Comparison of ENCODE assay signal across 8 cellular contexts in the genomic region with DNA sequence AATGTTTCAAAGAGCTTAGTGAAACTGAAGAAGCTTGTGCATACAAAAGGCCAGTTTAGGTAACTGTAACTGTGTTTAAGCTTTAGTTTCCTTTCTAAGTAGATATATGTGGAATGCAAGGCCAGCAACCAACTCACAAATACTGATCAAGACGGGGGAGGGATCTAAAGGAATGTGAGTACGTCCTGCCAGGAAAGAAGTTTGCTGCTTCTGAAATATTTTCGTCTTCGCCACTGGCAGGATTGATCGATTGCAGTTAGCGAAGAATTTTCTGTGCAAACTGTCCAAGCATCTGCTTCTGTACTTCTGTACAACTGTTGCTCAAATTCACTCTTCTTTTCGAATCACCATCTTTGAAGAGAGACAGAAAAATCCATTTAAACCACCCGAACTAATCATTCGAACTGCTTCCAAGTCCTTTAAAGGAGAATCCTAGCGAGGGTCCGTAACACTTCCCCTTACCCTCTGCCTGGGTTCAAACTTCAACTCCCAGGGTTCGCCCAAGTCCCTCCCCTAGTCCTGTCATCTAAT. TPM values are rescaled to one million over a fixed set of nuclear protein-coding genes. Genes with fewer than 3 reads are reported as not detected.
DNase-seq lines count a peak whose midpoint lies in the region; ATAC-seq and TF ChIP-seq lines count a peak whose summit lies in the region.

No MANE protein-coding gene starts in this region.

- ATAC-seq in HG03378 (IDR thresholded peaks at IDR 0.05; ENCODE audit: unreplicated experiment), result peak; percentile 5
- no peak for ATAC-seq in GM19455 (IDR thresholded peaks at IDR 0.05; ENCODE audit: unreplicated experiment)
- ATAC-seq in HG03139 (IDR thresholded peaks at IDR 0.05; ENCODE audit: unreplicated experiment), result no peak

- H3K9me3 ChIP-seq in mammary epithelial cell (replicated peaks; ENCODE audit: insufficient read depth, low read length), result no peaks in the 10 kb centered on the region

- no peak for TF ChIP-seq CTCF in mammary epithelial cell (conservative IDR thresholded peaks at IDR 0.05 in 1 of 2, IDR thresholded peaks at IDR 0.05 in 1 of 2; ENCODE audit: extremely low read depth in 1 of 2, insufficient read depth in 1 of 2, low read depth in 1 of 2, low read length in 2 of 2)

- peak overlapping the region; percentile 68 for H3K4me2 ChIP-seq in mammary epithelial cell (ENCODE audit: insufficient read depth, low read depth, low read length)

- in situ Hi-C loops in mammary epithelial cell (cut with MboI; ENCODE audit: low sequenced_read_pairs in 2 of 2), result no loop called here

- intact Hi-C loops in mammary epithelial cell (cut with micrococcal nuclease), result loop anchor here (1.0 to 5.0 kb wide), 2 partner anchors 35 to 467 kb away; partner anchors contain the start of gene SLC9A6

- H3K9ac ChIP-seq in mammary epithelial cell (ENCODE audit: insufficient read depth, low read length), result peak overlapping the region; percentile 65

- BruUV-seq in mammary epithelial cell (replicated peaks; lab: Mats Ljungman, UMichigan), result TSS peak; percentile 16

- H3K4me1 ChIP-seq in mammary epithelial cell (ENCODE audit: insufficient read depth, low read length), result no peaks in the 10 kb centered on the region

- no peaks in the 10 kb centered on the region for H3K36me3 ChIP-seq in mammary epithelial cell (ENCODE audit: insufficient read depth, low read length)

- H2AFZ ChIP-seq in mammary epithelial cell (ENCODE audit: low read depth, low read length), result peak overlapping the region; percentile 80

- H3K79me2 ChIP-seq in mammary epithelial cell (ENCODE audit: insufficient read depth, low read length), result peaks cover 12% of the 10 kb centered on the region

- no peaks in the 10 kb centered on the region for H3K27me3 ChIP-seq in mammary epithelial cell (ENCODE audit: insufficient read depth, low read length)

- peak overlapping the region; percentile 34 to 43 (median 37) for H3K4me3 ChIP-seq in mammary epithelial cell (replicated peaks in 1 of 3; ENCODE audit: insufficient read depth in 1 of 3, low read depth in 2 of 3, low read length in 3 of 3)

- H4K20me1 ChIP-seq in mammary epithelial cell (ENCODE audit: insufficient read depth, low read length), result no peaks in the 10 kb centered on the region

- H3K27ac ChIP-seq in mammary epithelial cell (ENCODE audit: insufficient read depth, low read depth, low read length), result peak overlapping the region; percentile 70

- 50% methylated on average over 7 of the region's 12 CpGs for WGBS in mammary epithelial cell (ENCODE audit: low coverage, missing lambda C conversion rate)

- dilution Hi-C loops in mammary epithelial cell (cut with HindIII; ENCODE audit: low sequenced_read_pairs), result no loop called here

- peak; percentile 55 for DNase-seq in EH (ENCODE audit: low read depth)
- DNase-seq in mammary epithelial cell, result peak; percentile 9
- DNase-seq in mucosa of gallbladder (ENCODE audit: low spot score), result peak; percentile 11
- DNase-seq in activated CD4-positive, CD25-positive, alpha-beta regulatory T cell (lab: John Stamatoyannopoulos, UW), result no peak
- DNase-seq in DMS 273 (lab: John Stamatoyannopoulos, UW; ENCODE audit: unreplicated experiment), result no peak

- CTCF ChIA-PET in mammary epithelial cell (lab: Charles Lee; ENCODE audit: low non-redundant PET), result no interaction called here

RNA-seq across cellular contexts. Expression of gene INTS6L, which starts 0.4 kb away (rescaled TPM):
- total RNA-seq in mammary epithelial cell (10 to 100 TPM; 13.5 to 15.3 TPM), mucosa of gallbladder (10.5 TPM)
- 6.1 TPM for polyA plus RNA-seq in mammary epithelial cell
- polyA minus RNA-seq in mammary epithelial cell, result 1.7 TPM

Comparison
In these comparisons a context has a peak if more than half of its experiments do, and no peak if none do; other contexts are left out.
1. DNase-seq: peak in EH (single experiment), mammary epithelial cell (single experiment) and mucosa of gallbladder (single experiment); none in activated CD4-positive, CD25-positive, alpha-beta regulatory T cell (0 of 4) and DMS 273 (single experiment).